10 cellular contexts compared by ENCODE assay signal in the genomic region with DNA sequence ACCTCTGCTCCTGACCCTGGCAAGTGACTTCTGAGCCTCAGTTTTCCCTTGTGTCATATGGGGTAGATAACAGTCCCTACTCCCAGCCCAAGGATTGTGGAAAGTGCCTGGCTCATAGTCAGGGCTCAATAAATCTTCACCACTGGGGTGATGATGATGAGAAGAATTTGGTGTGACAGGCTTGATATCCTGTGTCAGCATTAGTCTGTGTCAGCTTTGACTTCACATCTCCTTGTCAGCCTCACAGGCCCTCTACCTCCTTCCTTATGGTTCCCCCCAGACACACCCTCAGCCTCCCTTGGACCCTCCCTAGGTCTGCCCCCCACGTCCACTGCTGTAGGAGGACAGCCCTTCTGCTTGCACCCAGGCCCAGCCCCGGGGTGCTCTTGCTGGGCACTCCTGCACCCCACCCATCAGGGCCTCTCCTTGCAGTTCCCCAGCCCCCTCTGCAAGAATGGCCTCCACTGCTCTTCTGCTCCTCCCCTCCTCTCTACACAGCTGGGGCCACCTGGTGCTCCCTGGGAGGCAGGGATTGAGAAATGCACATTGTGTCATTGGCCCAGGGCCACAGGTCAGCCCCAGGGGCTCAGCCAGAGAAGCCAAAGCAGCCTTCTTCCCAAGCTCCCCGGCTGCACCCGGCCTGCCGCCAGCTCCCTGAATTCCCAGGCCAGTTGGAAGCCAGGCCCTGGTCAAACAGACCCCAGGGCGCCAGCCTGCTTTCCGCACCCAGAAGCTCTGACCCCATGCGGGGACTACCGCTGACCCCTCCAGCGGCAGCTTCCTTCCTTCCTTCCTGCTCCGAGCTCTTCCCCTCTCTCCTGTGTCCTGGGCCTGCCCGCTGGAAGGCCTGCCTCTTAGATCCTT. TPM values are rescaled to one million over a fixed set of nuclear protein-coding genes. Genes with fewer than 3 reads are reported as not detected.
DNase-seq lines count a peak whose midpoint lies in the region; ATAC-seq and TF ChIP-seq lines count a peak whose summit lies in the region.
"Had no signal": no experiment of that assay in that cellular context is flagged by ENCODE, and none has a peak within 500 bp of the region (broad histone marks: within the 10 kb centered on the region; RNA-seq: fewer than 3 reads in every experiment).

No MANE protein-coding gene starts in this region.

- TF ChIP-seq EP300 in stomach (IDR thresholded peaks at IDR 0.05): no peak

- no peak overlapping the region for H3K4me3 Mint-ChIP-seq in IgD-negative memory B cell
- no peak overlapping the region for H3K4me3 Mint-ChIP-seq in stimulated activated memory B cell treated with anti-CD40 and anti-IgM and Interleukin-4, amounts not matched to agents 10 μg/mL and 1 μg/mL and 100 μg/mL, for 72 hours
- H3K4me3 Mint-ChIP-seq: activated naive CD4-positive, alpha-beta T cell treated with anti-CD3 and anti-CD28 coated beads, Interleukin-2, amount 10 ng/mL, durations not matched to agents 7 days and 5 days had no signal

- TF ChIP-seq POLR2A in stomach (IDR thresholded peaks at IDR 0.05): no peak

- no peak overlapping the region for H3K4me3 ChIP-seq in choroid plexus epithelial cell (ENCODE audit: low read depth, low read length)
- H3K4me3 ChIP-seq in stomach: no peak overlapping the region

- DNase-seq in choroid plexus epithelial cell (ENCODE audit: low read depth) (peak; percentile 90), left colon (peak; percentile 48 to 61), stomach (peak; percentile 65)
- DNase-seq: activated naive CD4-positive, alpha-beta T cell treated with anti-CD3 and anti-CD28 coated beads, Interleukin-2, amount 10 ng/mL, durations not matched to agents 7 days and 5 days; NCI-H1694 had no signal

- H3K27me3 Mint-ChIP-seq in IgD-negative memory B cell: no peaks in the 10 kb centered on the region
- H3K27me3 Mint-ChIP-seq in stimulated activated memory B cell treated with anti-CD40 and anti-IgM and Interleukin-4, amounts not matched to agents 10 μg/mL and 1 μg/mL and 100 μg/mL, for 72 hours: peaks cover 2% of the 10 kb centered on the region

- H3K36me3 Mint-ChIP-seq in IgD-negative memory B cell: no peaks in the 10 kb centered on the region
- H3K36me3 Mint-ChIP-seq in stimulated activated memory B cell treated with anti-CD40 and anti-IgM and Interleukin-4, amounts not matched to agents 10 μg/mL and 1 μg/mL and 100 μg/mL, for 72 hours: no peaks in the 10 kb centered on the region
- H3K36me3 Mint-ChIP-seq: activated naive CD4-positive, alpha-beta T cell treated with anti-CD3 and anti-CD28 coated beads, Interleukin-2, amount 10 ng/mL, durations not matched to agents 7 days and 5 days had no signal

- no peaks in the 10 kb centered on the region for H3K9me3 ChIP-seq in stomach

- no peak for ATAC-seq in left colon
- no peak for ATAC-seq in HG03565 (IDR thresholded peaks at IDR 0.05; ENCODE audit: unreplicated experiment)
- no peak for ATAC-seq in GM19452 (IDR thresholded peaks at IDR 0.05; ENCODE audit: unreplicated experiment)
- no peak for ATAC-seq in stimulated activated memory B cell treated with anti-CD40 and anti-IgM and Interleukin-4, amounts not matched to agents 10 μg/mL and 1 μg/mL and 100 μg/mL, for 72 hours
- ATAC-seq: Panc1 had no signal

- peak overlapping the region in 4 of 5 donors; percentile 16 to 59 (median 53) for H3K27ac ChIP-seq in stomach

- no peaks in the 10 kb centered on the region for H3K4me1 Mint-ChIP-seq in IgD-negative memory B cell
- H3K4me1 Mint-ChIP-seq in stimulated activated memory B cell treated with anti-CD40 and anti-IgM and Interleukin-4, amounts not matched to agents 10 μg/mL and 1 μg/mL and 100 μg/mL, for 72 hours: peaks cover under 1% of the 10 kb centered on the region
- H3K4me1 Mint-ChIP-seq: activated naive CD4-positive, alpha-beta T cell treated with anti-CD3 and anti-CD28 coated beads, Interleukin-2, amount 10 ng/mL, durations not matched to agents 7 days and 5 days had no signal

- intact Hi-C loops in left colon (cut with DNase I, micrococcal nuclease) (no loop called here), stomach (cut with DNase I; ENCODE audit: low total_unique reads) (no loop called here)

- peak overlapping the region in 2 of 3 donors; percentile 1 to 39 for H3K27ac Mint-ChIP-seq in IgD-negative memory B cell
- H3K27ac Mint-ChIP-seq in stimulated activated memory B cell treated with anti-CD40 and anti-IgM and Interleukin-4, amounts not matched to agents 10 μg/mL and 1 μg/mL and 100 μg/mL, for 72 hours: no peak overlapping the region
- H3K27ac Mint-ChIP-seq: activated naive CD4-positive, alpha-beta T cell treated with anti-CD3 and anti-CD28 coated beads, Interleukin-2, amount 10 ng/mL, durations not matched to agents 7 days and 5 days had no signal

- TF ChIP-seq CTCF in choroid plexus epithelial cell (conservative IDR thresholded peaks at IDR 0.05; ENCODE audit: low read depth, low read length) (no peak), stomach (IDR thresholded peaks at IDR 0.05) (no peak)

- no peaks in the 10 kb centered on the region for H3K9me3 Mint-ChIP-seq in IgD-negative memory B cell
- no peaks in the 10 kb centered on the region for H3K9me3 Mint-ChIP-seq in stimulated activated memory B cell treated with anti-CD40 and anti-IgM and Interleukin-4, amounts not matched to agents 10 μg/mL and 1 μg/mL and 100 μg/mL, for 72 hours
- H3K9me3 Mint-ChIP-seq: activated naive CD4-positive, alpha-beta T cell treated with anti-CD3 and anti-CD28 coated beads, Interleukin-2, amount 10 ng/mL, durations not matched to agents 7 days and 5 days had no signal

- H3K36me3 ChIP-seq in stomach: peaks cover 0 to 28% (median 13%) of the 10 kb centered on the region in 4 donors

- no peaks in the 10 kb centered on the region for H3K27me3 ChIP-seq in stomach

- 45 to 66% (median 58%) methylated on average over 9 to 12 of the region's 12 CpGs for WGBS in stomach, 5 donors

- H3K4me1 ChIP-seq in stomach: peaks cover 11 to 55% (median 41%) of the 10 kb centered on the region in 4 donors

RNA-seq across cellular contexts. Expression of gene FGFR4, which starts 7.7 kb away (rescaled TPM):
- polyA plus RNA-seq in IgD-negative memory B cell (0.38 TPM), stomach (10 to 100 TPM in 2 of 3 donors, 1 to 10 TPM in 1; 5.2 to 17.0 (median 15.9) TPM)
- total RNA-seq in left colon (10 to 100 TPM; 43.3 to 56.1 TPM), stomach (100 to 1,000 TPM in 1 of 5 donors, 10 to 100 TPM in 3, 1 to 10 TPM in 1; 4.1 to 145 (median 11.0) TPM)

RNA-seq across cellular contexts. Expression of gene NSD1, which starts 39.1 kb away (rescaled TPM):
- polyA plus RNA-seq in IgD-negative memory B cell (68.5 TPM), stomach (1 to 10 TPM; 5.1 to 6.9 (median 5.9) TPM)
- total RNA-seq in left colon (10 to 100 TPM; 55.6 to 65.8 TPM), stomach (10 to 100 TPM; 17.5 to 69.9 (median 40.0) TPM)
